ENCODE assay signal across 19 cellular contexts in the genomic region with DNA sequence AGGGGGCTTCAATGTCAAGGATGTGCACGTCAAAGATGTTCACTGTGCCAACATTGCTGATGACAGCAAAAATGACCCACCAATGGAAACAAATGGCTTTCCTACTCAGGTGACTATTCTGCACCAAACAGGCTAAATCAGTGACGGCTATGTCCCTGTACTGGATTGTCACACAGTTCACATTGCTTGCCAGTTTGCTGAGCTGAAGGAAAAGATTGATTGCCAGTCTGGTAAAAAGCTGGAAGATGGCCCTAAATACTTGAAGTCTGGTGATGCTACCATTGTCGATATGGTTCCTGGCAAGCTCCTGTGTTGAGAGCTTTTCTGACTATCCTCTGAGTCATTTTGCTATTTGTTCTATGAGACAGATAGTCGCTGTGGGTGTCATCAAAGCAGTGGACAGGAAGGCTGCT.
DNase-seq lines count a peak whose midpoint lies in the region; TF ChIP-seq lines count a peak whose summit lies in the region.
"Had no signal": no experiment of that assay in that cellular context is flagged by ENCODE, and none has a peak within 500 bp of the region (broad histone marks: within the 10 kb centered on the region; RNA-seq: fewer than 3 reads in every experiment).

No MANE protein-coding gene starts in this region.

- peaks cover 3% of the 10 kb centered on the region for H3K9me3 ChIP-seq in mammary epithelial cell (replicated peaks; ENCODE audit: insufficient read depth, low read length)
- H3K9me3 ChIP-seq: transverse colon had no signal

- no peak overlapping the region for H3K4me3 ChIP-seq in mammary epithelial cell (replicated peaks in 1 of 3; ENCODE audit: insufficient read depth in 1 of 3, low read depth in 2 of 3, low read length in 3 of 3)
- H3K4me3 ChIP-seq: transverse colon had no signal

- 23% methylated on average over 4 of the region's 4 CpGs for WGBS in mammary epithelial cell (ENCODE audit: low coverage, missing lambda C conversion rate)

- no peaks in the 10 kb centered on the region for H3K36me3 Mint-ChIP-seq in activated CD4-positive, alpha-beta T cell treated with anti-CD3 and anti-CD28 coated beads, Interleukin-2, amount 10 ng/mL, durations not matched to agents 7 days and 5 days (ENCODE audit: low read depth)
- H3K36me3 Mint-ChIP-seq: activated naive CD8-positive, alpha-beta T cell; immature natural killer cell; memory B cell had no signal

- POLR2A ChIA-PET in activated CD4-positive, alpha-beta T cell treated with anti-CD3 and anti-CD28 coated beads, Interleukin-2, amount 10 ng/mL, durations not matched to agents 7 days and 5 days (lab: Charles Lee) = no interaction called here

- H3K9me3 Mint-ChIP-seq in activated CD4-positive, alpha-beta T cell treated with anti-CD3 and anti-CD28 coated beads, Interleukin-2, amount 10 ng/mL, durations not matched to agents 7 days and 5 days = peaks cover 12% of the 10 kb centered on the region

- peaks cover 7% of the 10 kb centered on the region for H3K4me1 ChIP-seq in mammary epithelial cell (ENCODE audit: insufficient read depth, low read length)
- H3K4me1 ChIP-seq: transverse colon had no signal

- no peaks in the 10 kb centered on the region for H3K27me3 Mint-ChIP-seq in activated CD4-positive, alpha-beta T cell treated with anti-CD3 and anti-CD28 coated beads, Interleukin-2, amount 10 ng/mL, durations not matched to agents 7 days and 5 days
- H3K27me3 Mint-ChIP-seq: activated naive CD8-positive, alpha-beta T cell; central memory CD8-positive, alpha-beta T cell; memory B cell had no signal

- no peaks in the 10 kb centered on the region for H4K20me1 ChIP-seq in mammary epithelial cell (ENCODE audit: insufficient read depth, low read length)

- TF ChIP-seq CTCF in mammary epithelial cell (conservative IDR thresholded peaks at IDR 0.05 in 1 of 2, IDR thresholded peaks at IDR 0.05 in 1 of 2; ENCODE audit: extremely low read depth in 1 of 2, insufficient read depth in 1 of 2, low read depth in 1 of 2, low read length in 2 of 2) = no peak

- intact Hi-C loops in mammary epithelial cell (cut with micrococcal nuclease) = no loop called here

- no TSS peak for BruUV-seq in mammary epithelial cell (replicated peaks; lab: Mats Ljungman, UMichigan)

- in situ Hi-C loops in mammary epithelial cell (cut with MboI; ENCODE audit: low sequenced_read_pairs in 2 of 2) = no loop called here

- no peaks in the 10 kb centered on the region for H3K36me3 ChIP-seq in mammary epithelial cell (ENCODE audit: insufficient read depth, low read length)
- H3K36me3 ChIP-seq: transverse colon had no signal

- no peak overlapping the region for H3K4me3 Mint-ChIP-seq in activated CD4-positive, alpha-beta T cell treated with anti-CD3 and anti-CD28 coated beads, Interleukin-2, amount 10 ng/mL, durations not matched to agents 7 days and 5 days
- H3K4me3 Mint-ChIP-seq: activated naive CD8-positive, alpha-beta T cell; central memory CD8-positive, alpha-beta T cell; immature natural killer cell; memory B cell had no signal

- H3K9ac ChIP-seq in mammary epithelial cell (ENCODE audit: insufficient read depth, low read length) = no peak overlapping the region

- H2AFZ ChIP-seq in mammary epithelial cell (ENCODE audit: low read depth, low read length) = no peak overlapping the region

- H3K27ac ChIP-seq in mammary epithelial cell (ENCODE audit: insufficient read depth, low read depth, low read length) = no peak overlapping the region
- H3K27ac ChIP-seq: C4-2B, transverse colon had no signal

- no peak overlapping the region for H3K27ac Mint-ChIP-seq in activated CD4-positive, alpha-beta T cell treated with anti-CD3 and anti-CD28 coated beads, Interleukin-2, amount 10 ng/mL, durations not matched to agents 7 days and 5 days
- H3K27ac Mint-ChIP-seq: activated naive CD8-positive, alpha-beta T cell; immature natural killer cell; memory B cell had no signal

- DNase-seq in GM04504 (ENCODE audit: low read depth) = peak; percentile 32
- peak; percentile 75 for DNase-seq in NCI-H446 treated with DMSO at 0.1 percent for 48 hours (lab: John Stamatoyannopoulos, UW)
- peak; percentile 36 for DNase-seq in mammary epithelial cell
- DNase-seq in myocyte (ENCODE audit: low read depth) = peak; percentile 44
- DNase-seq in activated CD4-positive, alpha-beta T cell treated with anti-CD3 and anti-CD28 coated beads, Interleukin-2, amount 10 ng/mL, durations not matched to agents 7 days and 5 days = no peak
- DNase-seq in central memory CD4-positive, alpha-beta T cell = no peak
- no peak for DNase-seq in NCI-H1436 treated with DMSO at 0.1 percent for 48 hours (lab: John Stamatoyannopoulos, UW)
- DNase-seq: activated CD4-positive, alpha-beta T cell treated with anti-CD3 and anti-CD28 coated beads, Interleukin-2, amount 50 U/mL, for 1 hour; DMS79 treated with DMSO at 0.1 percent for 48 hours; effector CD8-positive, alpha-beta T cell; immature natural killer cell; Karpas-422; NCI-H146; stimulated activated naive CD4-positive, alpha-beta T cell treated with Interleukin-2 at 50 U/mL for 16 hours; transverse colon had no signal

- H3K4me2 ChIP-seq in mammary epithelial cell (ENCODE audit: insufficient read depth, low read depth, low read length) = no peak overlapping the region

- no peaks in the 10 kb centered on the region for H3K4me1 Mint-ChIP-seq in activated CD4-positive, alpha-beta T cell treated with anti-CD3 and anti-CD28 coated beads, Interleukin-2, amount 10 ng/mL, durations not matched to agents 7 days and 5 days
- H3K4me1 Mint-ChIP-seq: central memory CD8-positive, alpha-beta T cell; immature natural killer cell; memory B cell had no signal

- no peaks in the 10 kb centered on the region for H3K27me3 ChIP-seq in mammary epithelial cell (ENCODE audit: insufficient read depth, low read length)
- H3K27me3 ChIP-seq: transverse colon had no signal

- dilution Hi-C loops in mammary epithelial cell (cut with HindIII; ENCODE audit: low sequenced_read_pairs) = no loop called here

- no peaks in the 10 kb centered on the region for H3K79me2 ChIP-seq in mammary epithelial cell (ENCODE audit: insufficient read depth, low read length)

- CTCF ChIA-PET in mammary epithelial cell (lab: Charles Lee; ENCODE audit: low non-redundant PET) = no interaction called here
- CTCF ChIA-PET in activated CD4-positive, alpha-beta T cell treated with anti-CD3 and anti-CD28 coated beads, Interleukin-2, amount 10 ng/mL, durations not matched to agents 7 days and 5 days (lab: Charles Lee) = no interaction called here

Comparison
In these comparisons a context has a peak if more than half of its experiments do, and no peak if none do; other contexts are left out.
1. DNase-seq: peak in GM04504 (single experiment), NCI-H446 treated with DMSO at 0.1 percent for 48 hours (single experiment), mammary epithelial cell (single experiment) and myocyte (single experiment); none in activated CD4-positive, alpha-beta T cell treated with anti-CD3 and anti-CD28 coated beads, Interleukin-2, amount 10 ng/mL, durations not matched to agents 7 days and 5 days (single experiment), central memory CD4-positive, alpha-beta T cell (single experiment) and NCI-H1436 treated with DMSO at 0.1 percent for 48 hours (single experiment).